ENCODE assay signal across 12 cellular contexts in genomic region chr16:68331879-68332410, GRCh38. TPM values are rescaled to one million over a fixed set of nuclear protein-coding genes. Genes with fewer than 3 reads are reported as not detected.
DNase-seq lines count a peak whose midpoint lies in the region; ATAC-seq and TF ChIP-seq lines count a peak whose summit lies in the region.
"Had no signal": no experiment of that assay in that cellular context is flagged by ENCODE, and none has a peak within 500 bp of the region (broad histone marks: within the 10 kb centered on the region; RNA-seq: fewer than 3 reads in every experiment).

No MANE protein-coding gene starts in this region.

- intact Hi-C loops in body of pancreas (cut with DNase I), result no loop called here

- peaks cover 27% of the 10 kb centered on the region for H3K4me1 Mint-ChIP-seq in T-helper 1 cell treated with Interleukin-12 subunit alpha and Interleukin-12 subunit beta and Interleukin-4 antibody, amounts not matched to agents 30 μg/mL and 1 μg/mL, for 36 hours (ENCODE audit: low read depth)

- H3K36me3 ChIP-seq in Peyer's patch (no peaks in the 10 kb centered on the region), fibroblast of lung (ENCODE audit: control insufficient read depth, insufficient read depth, low read length) (peaks cover 1% of the 10 kb centered on the region), skeletal muscle satellite cell (ENCODE audit: insufficient read depth, low read length) (peaks cover 6% of the 10 kb centered on the region), body of pancreas (replicated peaks in 1 of 2; ENCODE audit: insufficient read depth in 1 of 2, low read depth in 2 of 2) (peaks cover 0 to 4% of the 10 kb centered on the region in 2 donors)
- H3K36me3 ChIP-seq: neural progenitor cell had no signal

- peaks cover 0 to 26% (median 0%) of the 10 kb centered on the region in 4 donors for H3K4me1 ChIP-seq in Peyer's patch
- H3K4me1 ChIP-seq in fibroblast of lung (ENCODE audit: control insufficient read depth, extremely low read depth, insufficient read depth, low read length), result peaks cover 12% of the 10 kb centered on the region
- H3K4me1 ChIP-seq in skeletal muscle satellite cell (ENCODE audit: control insufficient read depth, insufficient read depth, low read length), result peaks cover 37% of the 10 kb centered on the region
- H3K4me1 ChIP-seq in body of pancreas, result no peaks in the 10 kb centered on the region
- H3K4me1 ChIP-seq: neural progenitor cell had no signal

- H3K4me3 ChIP-seq in Peyer's patch, result no peak overlapping the region
- H3K4me3 ChIP-seq in fibroblast of lung (replicated peaks in 1 of 4; ENCODE audit: control extremely low read depth in 1 of 4, insufficient read depth in 1 of 4, low read depth in 3 of 4, low read length in 4 of 4), result no peak overlapping the region
- H3K4me3 ChIP-seq in skeletal muscle satellite cell (ENCODE audit: low read length), result no peak overlapping the region
- no peak overlapping the region for H3K4me3 ChIP-seq in body of pancreas
- H3K4me3 ChIP-seq: adrenal gland, neural progenitor cell had no signal

- no peaks in the 10 kb centered on the region for H3K9me3 Mint-ChIP-seq in T-helper 1 cell treated with Interleukin-12 subunit alpha and Interleukin-12 subunit beta and Interleukin-4 antibody, amounts not matched to agents 30 μg/mL and 1 μg/mL, for 36 hours
- H3K9me3 Mint-ChIP-seq: neural progenitor cell had no signal

- H3K27me3 ChIP-seq in Peyer's patch (no peaks in the 10 kb centered on the region), fibroblast of lung (ENCODE audit: control insufficient read depth, insufficient read depth, low read length) (no peaks in the 10 kb centered on the region), skeletal muscle satellite cell (ENCODE audit: control insufficient read depth, insufficient read depth, low read length) (no peaks in the 10 kb centered on the region), body of pancreas (no peaks in the 10 kb centered on the region)
- H3K27me3 ChIP-seq: adrenal gland, neural progenitor cell had no signal

- H3K9ac ChIP-seq in fibroblast of lung (ENCODE audit: insufficient read depth, low read length), result no peak overlapping the region
- H3K9ac ChIP-seq in skeletal muscle satellite cell (ENCODE audit: low read depth, low read length), result peak overlapping the region; percentile 12
- H3K9ac ChIP-seq: neural progenitor cell had no signal

- no peaks in the 10 kb centered on the region for H3K27me3 Mint-ChIP-seq in T-helper 1 cell treated with Interleukin-12 subunit alpha and Interleukin-12 subunit beta and Interleukin-4 antibody, amounts not matched to agents 30 μg/mL and 1 μg/mL, for 36 hours (ENCODE audit: low read depth)

- TF ChIP-seq CTCF in Peyer's patch (IDR thresholded peaks at IDR 0.05) (no peak), fibroblast of lung (conservative IDR thresholded peaks at IDR 0.05 in 1 of 2, IDR thresholded peaks at IDR 0.05 in 1 of 2; ENCODE audit: low read depth in 1 of 2, low read length in 2 of 2) (no peak), body of pancreas (IDR thresholded peaks at IDR 0.05) (no peak)

- H3K4me2 ChIP-seq in fibroblast of lung (ENCODE audit: extremely low read depth, insufficient read depth, low read length) (peak overlapping the region; percentile 52), skeletal muscle satellite cell (ENCODE audit: low read length) (peak overlapping the region; percentile 30)
- H3K4me2 ChIP-seq: neural progenitor cell had no signal

- 53 to 55% methylated on average over 4 of the region's 4 CpGs for WGBS in body of pancreas, 2 donors

- no peaks in the 10 kb centered on the region for H3K79me2 ChIP-seq in fibroblast of lung (ENCODE audit: control insufficient read depth, insufficient read depth, low read length)

- TF ChIP-seq POLR2A in Peyer's patch (IDR thresholded peaks at IDR 0.05), result no peak
- TF ChIP-seq POLR2A in body of pancreas (IDR thresholded peaks at IDR 0.05), result no peak

- DNase-seq in T-helper 1 cell (no peak), Peyer's patch (no peak), fibroblast of lung (ENCODE audit: low read depth in 2 of 2) (peak; percentile 50 to 75), NCI-H446 (lab: John Stamatoyannopoulos, UW) (no peak), body of pancreas (no peak)
- DNase-seq: NK-92 treated with Interleukin-12 subunit alpha and Interleukin-12 subunit beta, amount 100 ng/mL, for 24 hours had no signal

- peak overlapping the region; percentile 73 for H3K27ac Mint-ChIP-seq in T-helper 1 cell treated with Interleukin-12 subunit alpha and Interleukin-12 subunit beta and Interleukin-4 antibody, amounts not matched to agents 30 μg/mL and 1 μg/mL, for 36 hours
- H3K27ac Mint-ChIP-seq: neural progenitor cell had no signal

- no peak overlapping the region for H2AFZ ChIP-seq in fibroblast of lung (ENCODE audit: low read length)
- H2AFZ ChIP-seq: neural progenitor cell had no signal

- no peak for ATAC-seq in body of pancreas
- no peak for ATAC-seq in HG02870 (IDR thresholded peaks at IDR 0.05; ENCODE audit: unreplicated experiment)

- H3K36me3 Mint-ChIP-seq in T-helper 1 cell treated with Interleukin-12 subunit alpha and Interleukin-12 subunit beta and Interleukin-4 antibody, amounts not matched to agents 30 μg/mL and 1 μg/mL, for 36 hours (ENCODE audit: low read depth), result peaks cover 34% of the 10 kb centered on the region

- H3K9me3 ChIP-seq in Peyer's patch (no peaks in the 10 kb centered on the region), fibroblast of lung (ENCODE audit: control insufficient read depth, insufficient read depth, low read depth, low read length) (no peaks in the 10 kb centered on the region), skeletal muscle satellite cell (replicated peaks; ENCODE audit: low read length) (no peaks in the 10 kb centered on the region), body of pancreas (no peaks in the 10 kb centered on the region)
- H3K9me3 ChIP-seq: adrenal gland had no signal

- peak overlapping the region in 3 of 4 donors; percentile 8 to 66 (median 63) for H3K27ac ChIP-seq in Peyer's patch
- H3K27ac ChIP-seq in fibroblast of lung (ENCODE audit: insufficient read depth, low read length), result peak overlapping the region; percentile 50
- H3K27ac ChIP-seq in body of pancreas, result no peak overlapping the region
- H3K27ac ChIP-seq: 22Rv1, neural progenitor cell had no signal

- no peaks in the 10 kb centered on the region for H4K20me1 ChIP-seq in fibroblast of lung (ENCODE audit: control insufficient read depth, extremely low read depth, insufficient read depth, low read length)

- H3K4me3 Mint-ChIP-seq in T-helper 1 cell treated with Interleukin-12 subunit alpha and Interleukin-12 subunit beta and Interleukin-4 antibody, amounts not matched to agents 30 μg/mL and 1 μg/mL, for 36 hours, result peak overlapping the region; percentile 49
- H3K4me3 Mint-ChIP-seq: neural progenitor cell had no signal

RNA-seq across cellular contexts. Expression of gene PRMT7, which starts 21.1 kb away (rescaled TPM):
- 100 to 1,000 TPM in 1 of 4 donors, 10 to 100 TPM in 3; 36.6 to 145 (median 65.0) TPM for total RNA-seq in Peyer's patch
- 39.3 and 44.4 TPM in 2 replicates for total RNA-seq in fibroblast of lung
- 24.0 and 34.0 TPM in 2 replicates for polyA plus RNA-seq in fibroblast of lung
- 18.4 and 27.6 TPM in 2 replicates for polyA plus RNA-seq in fibroblast of lung (2012)
- 28.2 and 62.1 TPM in 2 replicates for polyA minus RNA-seq in fibroblast of lung (ENCODE audit: low replicate concordance)
- total RNA-seq in skeletal muscle satellite cell (2012; rRNA removed), result 40.4 and 42.8 TPM in 2 replicates
- 10 to 100 TPM; 27.4 to 35.8 TPM for total RNA-seq in body of pancreas

RNA-seq across cellular contexts. Expression of gene SLC7A6OS, which starts 21.2 kb away (rescaled TPM):
- total RNA-seq in Peyer's patch (10 to 100 TPM; 11.4 to 26.0 (median 18.3) TPM), fibroblast of lung (16.4 and 19.5 TPM in 2 replicates), body of pancreas (10 to 100 TPM; 13.0 to 32.3 TPM)
- 8.7 and 10.0 TPM in 2 replicates for polyA plus RNA-seq in fibroblast of lung
- 8.5 and 9.1 TPM in 2 replicates for polyA plus RNA-seq in fibroblast of lung (2012)
- polyA minus RNA-seq in fibroblast of lung (ENCODE audit: low replicate concordance), result 2.3 and 6.4 TPM in 2 replicates
- total RNA-seq in skeletal muscle satellite cell (2012; rRNA removed), result 8.1 and 10.4 TPM in 2 replicates

Comparison
In these comparisons a context has a peak if more than half of its experiments do, and no peak if none do; other contexts are left out.
1. DNase-seq: peak in fibroblast of lung (2 of 2); none in T-helper 1 cell (0 of 5), Peyer's patch (0 of 3), NCI-H446 (0 of 2) and body of pancreas (0 of 4).
2. H3K27ac ChIP-seq: peak in Peyer's patch (3 of 4) and fibroblast of lung (single experiment); none in body of pancreas (0 of 4).